8 cellular contexts compared by ENCODE assay signal in the genomic region with DNA sequence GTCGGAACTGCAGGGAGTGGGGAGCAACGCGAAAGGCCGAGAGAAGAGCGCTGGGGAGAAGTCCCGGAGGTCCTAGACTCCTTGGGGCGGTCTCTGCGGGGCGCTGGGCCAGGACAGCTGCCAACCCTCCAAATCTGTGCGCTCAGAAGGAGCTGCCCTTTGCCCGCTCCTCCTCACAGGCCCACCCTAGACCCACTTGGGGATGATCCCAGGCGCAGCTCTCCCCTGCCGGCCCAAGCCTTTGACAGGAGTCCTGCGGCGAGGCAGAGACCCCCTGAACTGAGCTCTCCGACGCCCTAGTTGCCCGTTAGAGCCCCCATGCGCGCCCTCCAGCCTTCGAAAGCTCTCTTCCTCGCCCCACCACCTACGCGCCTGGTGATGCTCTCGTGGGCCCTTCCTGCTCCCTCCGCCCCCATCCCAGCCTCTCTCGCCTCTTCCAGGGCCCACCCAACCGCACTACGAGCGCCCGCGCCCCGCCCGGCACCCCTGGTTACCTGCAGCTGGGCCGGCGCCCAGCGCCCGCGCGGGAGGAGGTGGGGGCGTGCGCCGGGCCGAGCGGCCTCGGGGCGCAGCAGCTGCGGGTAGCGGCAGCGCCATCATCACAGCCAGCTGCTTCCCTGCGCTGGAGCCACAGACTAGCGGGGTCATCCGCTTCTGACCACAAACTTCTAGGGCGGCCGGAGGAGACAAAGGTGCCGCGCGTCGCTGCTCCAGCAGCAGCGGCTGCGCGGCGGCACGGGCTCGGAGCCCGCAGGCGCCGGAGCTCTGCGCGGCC.
A peak's percentile ranks its signal among the peaks of the same experiment; 100 is the strongest.
DNase-seq lines count a peak whose midpoint lies in the region; ATAC-seq, FAIRE-seq and TF ChIP-seq lines count a peak whose summit lies in the region.

No MANE protein-coding gene starts in this region.

- H3K27ac Mint-ChIP-seq in endodermal cell, result no peak overlapping the region

- no peaks in the 10 kb centered on the region for H3K9me3 Mint-ChIP-seq in endodermal cell

- peaks cover 8% of the 10 kb centered on the region for H3K4me1 Mint-ChIP-seq in endodermal cell

- H3K36me3 Mint-ChIP-seq in endodermal cell (ENCODE audit: low read depth), result no peaks in the 10 kb centered on the region

- no peak for FAIRE-seq in HTR-8/SVneo (lab: Jason Lieb, UNC)

- no peaks in the 10 kb centered on the region for H3K36me3 ChIP-seq in endodermal cell (ENCODE audit: control insufficient read depth, insufficient read depth, low read length)
- H3K36me3 ChIP-seq in rectal smooth muscle tissue (ENCODE audit: control insufficient read depth, insufficient read depth, low read length), result no peaks in the 10 kb centered on the region

- H3K4me3 ChIP-seq in endodermal cell (ENCODE audit: low read length) (no peak overlapping the region), rectal smooth muscle tissue (ENCODE audit: low read length) (peak overlapping the region; percentile 54)

- no peak overlapping the region for H3K27ac ChIP-seq in endodermal cell (ENCODE audit: low read depth, low read length)
- H3K27ac ChIP-seq in rectal smooth muscle tissue (ENCODE audit: low read depth, low read length), result no peak overlapping the region

- peaks cover 92% of the 10 kb centered on the region for H3K27me3 Mint-ChIP-seq in endodermal cell (ENCODE audit: insufficient read depth)

- peaks cover 29% of the 10 kb centered on the region for H3K9me3 ChIP-seq in endodermal cell (ENCODE audit: control insufficient read depth, low read length)

- no peaks in the 10 kb centered on the region for H3K27me3 ChIP-seq in endodermal cell (ENCODE audit: control insufficient read depth, insufficient read depth, low read length, poor library complexity, severe bottlenecking)
- H3K27me3 ChIP-seq in rectal smooth muscle tissue (ENCODE audit: control insufficient read depth, insufficient read depth, low read length), result peaks cover 32% of the 10 kb centered on the region

- H3K4me1 ChIP-seq in endodermal cell (ENCODE audit: control insufficient read depth, insufficient read depth, low read length), result no peaks in the 10 kb centered on the region
- no peaks in the 10 kb centered on the region for H3K4me1 ChIP-seq in rectal smooth muscle tissue (ENCODE audit: control insufficient read depth, insufficient read depth, low read length)

- H3K9ac ChIP-seq in endodermal cell (ENCODE audit: extremely low read depth, low read length, poor library complexity, severe bottlenecking) (no peak overlapping the region), rectal smooth muscle tissue (ENCODE audit: low read length) (no peak overlapping the region)

- peak overlapping the region; percentile 51 for H3K4me3 Mint-ChIP-seq in endodermal cell

- peak; percentile 2 for DNase-seq in EL
- peak; percentile 35 for DNase-seq in NCI-H146 treated with DMSO at 0.1 percent for 48 hours (lab: John Stamatoyannopoulos, UW; ENCODE audit: unreplicated experiment)
- peak; percentile 75 for DNase-seq in endodermal cell
- no peak for DNase-seq in mucosa of gallbladder (ENCODE audit: low spot score)
- no peak for DNase-seq in SKM-1 treated with dmso at 0.1 percent for 144 hours (lab: John Stamatoyannopoulos, UW; ENCODE audit: unreplicated experiment)
- DNase-seq in HTR-8/SVneo (ENCODE audit: insufficient read length, low spot score), result no peak

- WGBS in endodermal cell (ENCODE audit: insufficient coverage in 1 of 2, insufficient read length in 1 of 2), 2 experiments, result 86 to 89% methylated on average over 24 to 70 of the region's 70 CpGs

- ATAC-seq in HG03571 (IDR thresholded peaks at IDR 0.05; ENCODE audit: unreplicated experiment), result no peak

- TF ChIP-seq CTCF in endodermal cell (conservative IDR thresholded peaks at IDR 0.05), result no peak

Comparison
In these comparisons a context has a peak if more than half of its experiments do, and no peak if none do; other contexts are left out.
1. DNase-seq: peak in EL (single experiment), NCI-H146 treated with DMSO at 0.1 percent for 48 hours (single experiment) and endodermal cell (single experiment); none in mucosa of gallbladder (single experiment), SKM-1 treated with dmso at 0.1 percent for 144 hours (single experiment) and HTR-8/SVneo (single experiment).